ENCODE assay signal across 18 cellular contexts in genomic region chr7:70582921-70583895, GRCh38.
A peak's percentile ranks its signal among the peaks of the same experiment; 100 is the strongest.
DNase-seq lines count a peak whose midpoint lies in the region; ATAC-seq and TF ChIP-seq lines count a peak whose summit lies in the region.
"Had no signal": no experiment of that assay in that cellular context is flagged by ENCODE, and none has a peak within 500 bp of the region (broad histone marks: within the 10 kb centered on the region; RNA-seq: fewer than 3 reads in every experiment).

No MANE protein-coding gene starts in this region.

- H3K36me3 ChIP-seq in BLaER1 (peaks cover 28% of the 10 kb centered on the region), endodermal cell (ENCODE audit: control insufficient read depth, insufficient read depth, low read length) (no peaks in the 10 kb centered on the region)

- H3K4me1 Mint-ChIP-seq in endodermal cell (peaks cover 43% of the 10 kb centered on the region), mesothelial cell of epicardium (peaks cover 44% of the 10 kb centered on the region)

- H3K4me2 ChIP-seq in BLaER1 = peak overlapping the region; percentile 17

- POLR2A ChIA-PET in HEK293T (lab: Yijun Ruan, JAX) = interaction anchor here (1.1 to 1.2 kb wide), 2 partner anchors 12 to 113 kb away, joined by 4 to 7 read pairs; no protein-coding TSS in a partner anchor

- H3K9me3 Mint-ChIP-seq in endodermal cell (no peaks in the 10 kb centered on the region), mesothelial cell of epicardium (peaks cover 3% of the 10 kb centered on the region)
- H3K9me3 Mint-ChIP-seq: stimulated activated naive CD8-positive, alpha-beta T cell treated with anti-CD3 and anti-CD28 coated beads, Interleukin-15, Interleukin-2, amounts not matched to agents 100 ng/mL and 50 ng/mL, for 24 hours had no signal

- no peaks in the 10 kb centered on the region for H4K20me1 ChIP-seq in BLaER1

- H3K27me3 Mint-ChIP-seq in endodermal cell (ENCODE audit: insufficient read depth) (peaks cover 10% of the 10 kb centered on the region), mesothelial cell of epicardium (ENCODE audit: low read depth) (no peaks in the 10 kb centered on the region)
- H3K27me3 Mint-ChIP-seq: stimulated activated naive CD8-positive, alpha-beta T cell treated with anti-CD3 and anti-CD28 coated beads, Interleukin-15, Interleukin-2, amounts not matched to agents 100 ng/mL and 50 ng/mL, for 24 hours had no signal

- H3K9ac ChIP-seq in BLaER1 (no peak overlapping the region), endodermal cell (ENCODE audit: extremely low read depth, low read length, poor library complexity, severe bottlenecking) (no peak overlapping the region)

- DNase-seq in HEK293T (ENCODE audit: extremely low spot score) (peak; percentile 36), endodermal cell (peak; percentile 89), mesothelial cell of epicardium (ENCODE audit: low spot score in 2 of 2, unreplicated experiment in 2 of 2) (no peak), NCI-H2196 treated with DMSO at 0.1 percent for 48 hours (lab: John Stamatoyannopoulos, UW; ENCODE audit: unreplicated experiment) (no peak), NCI-H1105 (lab: John Stamatoyannopoulos, UW) (no peak), GM19240 (ENCODE audit: insufficient read length, low spot score) (no peak)
- DNase-seq: activated CD4-positive, CD25-positive, alpha-beta regulatory T cell treated with anti-CD3 and anti-CD28 coated beads, Interleukin-2, amount 50 U/mL, for 72 hours; activated gamma-delta T cell; aorta; GF-D8; KBM-7; left cardiac atrium; NCI-H1694; stimulated activated CD4-positive, alpha-beta T cell treated with anti-CD3 and anti-CD28 coated beads, Interleukin-15, amount 100 ng/mL, for 24 hours had no signal

- H3K36me3 Mint-ChIP-seq in endodermal cell (ENCODE audit: low read depth) (peaks cover 5% of the 10 kb centered on the region), mesothelial cell of epicardium (peaks cover 6% of the 10 kb centered on the region)

- H3K4me1 ChIP-seq in BLaER1 = peaks cover 36% of the 10 kb centered on the region
- peaks cover 26% of the 10 kb centered on the region for H3K4me1 ChIP-seq in endodermal cell (ENCODE audit: control insufficient read depth, insufficient read depth, low read length)

- CTCF ChIA-PET in HEK293T (lab: Yijun Ruan, JAX) = interaction anchor here (0.6 kb wide), 2 partner anchors 77 to 114 kb away, joined by 3 read pairs; no protein-coding TSS in a partner anchor

- H3K27ac ChIP-seq in BLaER1 = no peak overlapping the region
- peak overlapping the region; percentile 69 for H3K27ac ChIP-seq in endodermal cell (ENCODE audit: low read depth, low read length)
- H3K27ac ChIP-seq: coronary artery had no signal

- peak overlapping the region; percentile 11 for H3K4me3 Mint-ChIP-seq in endodermal cell
- no peak overlapping the region for H3K4me3 Mint-ChIP-seq in mesothelial cell of epicardium
- H3K4me3 Mint-ChIP-seq: stimulated activated naive CD8-positive, alpha-beta T cell treated with anti-CD3 and anti-CD28 coated beads, Interleukin-15, Interleukin-2, amounts not matched to agents 100 ng/mL and 50 ng/mL, for 24 hours had no signal

- ATAC-seq in HG03521 (IDR thresholded peaks at IDR 0.05; ENCODE audit: unreplicated experiment) = no peak
- ATAC-seq: left cardiac atrium had no signal

- peak overlapping the region; percentile 84 for H3K27ac Mint-ChIP-seq in endodermal cell
- peak overlapping the region; percentile 28 for H3K27ac Mint-ChIP-seq in mesothelial cell of epicardium
- H3K27ac Mint-ChIP-seq: stimulated activated naive CD8-positive, alpha-beta T cell treated with anti-CD3 and anti-CD28 coated beads, Interleukin-15, Interleukin-2, amounts not matched to agents 100 ng/mL and 50 ng/mL, for 24 hours had no signal

- H3K9me3 ChIP-seq in BLaER1 (0 out of 2 replicates have a peak, but pooled peaks cover 4% of the 10 kb centered on the region), endodermal cell (ENCODE audit: control insufficient read depth, low read length) (no peaks in the 10 kb centered on the region)

- TF ChIP-seq CTCF in endodermal cell (conservative IDR thresholded peaks at IDR 0.05) = no peak
- no peak for TF ChIP-seq CTCF in mesothelial cell of epicardium (IDR thresholded peaks at IDR 0.05; ENCODE audit: unreplicated experiment)

- WGBS in endodermal cell (ENCODE audit: insufficient coverage in 1 of 2, insufficient read length in 1 of 2), 2 experiments = 57 to 66% methylated on average over 10 to 18 of the region's 18 CpGs

- no peaks in the 10 kb centered on the region for H3K27me3 ChIP-seq in BLaER1
- no peaks in the 10 kb centered on the region for H3K27me3 ChIP-seq in endodermal cell (ENCODE audit: control insufficient read depth, insufficient read depth, low read length, poor library complexity, severe bottlenecking)

- H3K4me3 ChIP-seq in BLaER1 (no peak overlapping the region), endodermal cell (ENCODE audit: low read length) (peak overlapping the region; percentile 17)
- H3K4me3 ChIP-seq: coronary artery had no signal

TF ChIP-seq in HEK293T, 16 proteins besides CTCF, POLR2A, EP300 and RAD21:
- TF ChIP-seq FOXK2 (IDR thresholded peaks at IDR 0.05) = no peak
- no peak for TF ChIP-seq TARDBP (IDR thresholded peaks at IDR 0.05)
- no peak for TF ChIP-seq FOXM1 (IDR thresholded peaks at IDR 0.05; ENCODE audit: borderline replicate concordance)
- TF ChIP-seq FOXA1 (IDR thresholded peaks at IDR 0.05) = no peak
- TF ChIP-seq SP1 (IDR thresholded peaks at IDR 0.05) = no peak
- no peak for TF ChIP-seq PKNOX1 (IDR thresholded peaks at IDR 0.05)
- TF ChIP-seq SUZ12 (IDR thresholded peaks at IDR 0.05) = no peak
- no peak; the same call in 1 of the 2 replicates for TF ChIP-seq L3MBTL2 (conservative IDR thresholded peaks at IDR 0.05)
- no peak for TF ChIP-seq BHLHE40 (IDR thresholded peaks at IDR 0.05; ENCODE audit: borderline replicate concordance)

Comparison
In these comparisons a context has a peak if more than half of its experiments do, and no peak if none do; other contexts are left out.
1. DNase-seq: peak in HEK293T (single experiment) and endodermal cell (single experiment); none in mesothelial cell of epicardium (0 of 2), NCI-H2196 treated with DMSO at 0.1 percent for 48 hours (single experiment), NCI-H1105 (single experiment) and GM19240 (single experiment).